In the genomic region with DNA sequence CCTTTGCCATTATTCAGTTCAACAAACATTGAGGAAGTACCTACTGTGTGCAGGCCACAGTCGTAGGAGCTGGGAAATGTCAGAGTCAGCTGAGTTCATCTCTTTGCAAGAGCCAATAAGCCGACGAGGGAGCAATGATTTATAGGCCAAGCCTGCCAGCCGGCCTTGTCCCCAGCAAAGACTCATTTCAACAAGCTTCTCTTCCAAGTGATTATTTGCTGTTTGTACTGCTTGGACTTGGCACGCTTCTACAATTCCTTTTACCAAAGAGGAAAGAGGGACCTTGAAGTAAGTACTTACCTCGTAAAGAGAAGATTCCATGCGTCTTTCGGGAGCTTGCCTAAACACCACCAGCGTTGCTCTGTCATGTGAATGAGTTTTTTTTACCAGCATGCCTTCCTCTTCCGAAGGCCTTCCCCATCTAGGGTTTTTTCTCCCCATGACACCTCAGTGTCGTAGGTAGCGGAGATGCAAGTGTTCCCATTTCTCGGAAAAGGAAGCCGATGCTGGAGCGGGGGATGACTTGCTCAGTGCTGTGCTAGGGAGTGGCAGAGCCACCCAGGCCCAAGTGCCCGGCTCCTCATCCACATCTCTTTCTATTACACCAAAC, we compare ENCODE assay signal across 12 cellular contexts.
A peak's percentile ranks its signal among the peaks of the same experiment; 100 is the strongest.
DNase-seq lines count a peak whose midpoint lies in the region; ATAC-seq and TF ChIP-seq lines count a peak whose summit lies in the region.
"Had no signal": no experiment of that assay in that cellular context is flagged by ENCODE, and none has a peak within 500 bp of the region (broad histone marks: within the 10 kb centered on the region; RNA-seq: fewer than 3 reads in every experiment).

No MANE protein-coding gene starts in this region.

- H3K4me3 Mint-ChIP-seq in neural progenitor cell (no peak overlapping the region), chondrocyte (ENCODE audit: unreplicated experiment) (no peak overlapping the region)

- H3F3A ChIP-seq in neural progenitor cell (ENCODE audit: low read depth), result no peaks in the 10 kb centered on the region

- no peak overlapping the region for H2AFZ ChIP-seq in neural progenitor cell (replicated peaks)

- H3K36me3 Mint-ChIP-seq in neural progenitor cell (no peaks in the 10 kb centered on the region), chondrocyte (ENCODE audit: low read depth) (no peaks in the 10 kb centered on the region)

- DNase-seq in Right ventricle myocardium inferior (ENCODE audit: missing footprints), result no peak
- no peak for DNase-seq in cardiac septum (ENCODE audit: low spot score)
- no peak for DNase-seq in neural progenitor cell (ENCODE audit: low spot score)
- DNase-seq in activated CD4-positive, alpha-beta T cell treated with anti-CD3 and anti-CD28 coated beads, Interleukin-2, amount 50 U/mL, for 1 hour, result no peak
- no peak for DNase-seq in chondrocyte (ENCODE audit: low spot score)
- no peak for DNase-seq in MV-4-11 (lab: John Stamatoyannopoulos, UW)
- no peak for DNase-seq in KBM-7
- DNase-seq: KG1, NCI-H526 treated with DMSO at 0.1 percent for 48 hours had no signal

- intact Hi-C loops in Right ventricle myocardium inferior (cut with DNase I), result no loop called here
- intact Hi-C loops in cardiac septum (cut with DNase I), result no loop called here

- peak; percentile 42 for ATAC-seq in Right ventricle myocardium inferior
- ATAC-seq: A549 had no signal

- H3K79me2 ChIP-seq in neural progenitor cell (ENCODE audit: low read depth), result no peaks in the 10 kb centered on the region

- H3K9ac ChIP-seq in neural progenitor cell, result no peak overlapping the region

- H3K4me1 Mint-ChIP-seq in neural progenitor cell (peaks cover 61% of the 10 kb centered on the region), chondrocyte (ENCODE audit: low read depth) (peaks cover 28% of the 10 kb centered on the region)

- no peaks in the 10 kb centered on the region for H3K9me3 Mint-ChIP-seq in neural progenitor cell
- H3K9me3 Mint-ChIP-seq in chondrocyte (ENCODE audit: low read depth), result no peaks in the 10 kb centered on the region

- H3K36me3 ChIP-seq in esophagus (ENCODE audit: control insufficient read depth in 2 of 2, insufficient read depth in 2 of 2, low read length in 1 of 2), result no peaks in the 10 kb centered on the region
- no peaks in the 10 kb centered on the region for H3K36me3 ChIP-seq in neural progenitor cell
- H3K36me3 ChIP-seq: neutrophil had no signal

- TF ChIP-seq CTCF in neural progenitor cell (IDR thresholded peaks at IDR 0.05), result no peak
- no peak for TF ChIP-seq CTCF in chondrocyte (IDR thresholded peaks at IDR 0.05)

- H3K9me3 ChIP-seq in esophagus (ENCODE audit: control insufficient read depth in 2 of 2, insufficient read depth in 1 of 2, low read depth in 1 of 2, low read length in 1 of 2) (no peaks in the 10 kb centered on the region), neural progenitor cell (ENCODE audit: low read depth) (no peaks in the 10 kb centered on the region)
- H3K9me3 ChIP-seq: A549, neutrophil had no signal

- H3K27me3 ChIP-seq in esophagus (ENCODE audit: control insufficient read depth in 1 of 2, insufficient read depth in 2 of 2, low read length in 2 of 2), result no peaks in the 10 kb centered on the region
- no peaks in the 10 kb centered on the region for H3K27me3 ChIP-seq in neural progenitor cell

- WGBS in esophagus, 2 donors, result 38 to 56% methylated on average over 16 of the region's 16 CpGs

- in situ Hi-C loops in KBM-7 (cut with MboI; ENCODE audit: low pct_unique_long_range_greater_than_20kb, low sequenced_read_pairs), result no loop called here

- H3K4me3 ChIP-seq in esophagus (ENCODE audit: low read depth in 1 of 2, low read length in 2 of 2) (no peak overlapping the region), neural progenitor cell (no peak overlapping the region)
- H3K4me3 ChIP-seq: A549 had no signal

- no peaks in the 10 kb centered on the region for H4K20me1 ChIP-seq in neural progenitor cell (ENCODE audit: low read depth)

- peak overlapping the region; percentile 69 for H3K27ac Mint-ChIP-seq in neural progenitor cell
- no peak overlapping the region for H3K27ac Mint-ChIP-seq in chondrocyte (ENCODE audit: unreplicated experiment)

- H3K27ac ChIP-seq in esophagus (ENCODE audit: low read depth in 2 of 2, low read length in 1 of 2) (peak overlapping the region; percentile 50 to 84), neural progenitor cell (no peak overlapping the region)
- H3K27ac ChIP-seq: A549, neutrophil had no signal

- H3K4me1 ChIP-seq in esophagus (ENCODE audit: control insufficient read depth in 2 of 2, insufficient read depth in 2 of 2, low read length in 1 of 2), result peaks cover 11 to 14% of the 10 kb centered on the region in 2 donors
- no peaks in the 10 kb centered on the region for H3K4me1 ChIP-seq in neural progenitor cell

- H3K4me2 ChIP-seq in neural progenitor cell, result no peak overlapping the region
- H3K4me2 ChIP-seq: A549 had no signal

- H3K27me3 Mint-ChIP-seq in neural progenitor cell (ENCODE audit: insufficient read depth, low read depth), result peaks cover 5% of the 10 kb centered on the region
- no peaks in the 10 kb centered on the region for H3K27me3 Mint-ChIP-seq in chondrocyte (ENCODE audit: low read depth)
